In genomic region chr10:114648368-114648767, GRCh38 we compare ENCODE assay signal across 1 cellular context.
TF ChIP-seq lines count a peak whose summit lies in the region.

No MANE protein-coding gene starts in this region.

TF ChIP-seq in HEK293, 187 proteins besides CTCF, POLR2A, EP300 and RAD21 (continued from another document):
- peak; percentile 73; the same call in 1 of the 2 replicates for TF ChIP-seq ZNF639 (tag by site-specific recombination; IDR thresholded peaks at IDR 0.05)
- TF ChIP-seq IKZF3 (tag by site-specific recombination; IDR thresholded peaks at IDR 0.05): peak; percentile 45; the same call in 1 of the 2 replicates
- TF ChIP-seq, protein P1, sequence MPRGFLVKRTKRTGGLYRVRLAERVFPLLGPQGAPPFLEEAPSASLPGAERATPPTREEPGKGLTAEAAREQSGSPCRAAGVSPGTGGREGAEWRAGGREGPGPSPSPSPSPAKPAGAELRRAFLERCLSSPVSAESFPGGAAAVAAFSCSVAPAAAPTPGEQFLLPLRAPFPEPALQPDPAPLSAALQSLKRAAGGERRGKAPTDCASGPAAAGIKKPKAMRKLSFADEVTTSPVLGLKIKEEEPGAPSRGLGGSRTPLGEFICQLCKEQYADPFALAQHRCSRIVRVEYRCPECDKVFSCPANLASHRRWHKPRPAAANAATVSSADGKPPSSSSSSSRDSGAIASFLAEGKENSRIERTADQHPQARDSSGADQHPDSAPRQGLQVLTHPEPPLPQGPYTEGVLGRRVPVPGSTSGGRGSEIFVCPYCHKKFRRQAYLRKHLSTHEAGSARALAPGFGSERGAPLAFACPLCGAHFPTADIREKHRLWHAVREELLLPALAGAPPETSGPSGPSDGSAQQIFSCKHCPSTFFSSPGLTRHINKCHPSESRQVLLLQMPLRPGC (tag by site-specific recombination; IDR thresholded peaks at IDR 0.05): peak; percentile 80
- peak; percentile 68; the same call in 1 of the 2 replicates for TF ChIP-seq ZNF24 (tag by site-specific recombination; IDR thresholded peaks at IDR 0.05)
- TF ChIP-seq ZBTB8A (tag by site-specific recombination; IDR thresholded peaks at IDR 0.05): peak; percentile 66
- TF ChIP-seq HOXD13 (CRISPR knock-in tag; IDR thresholded peaks at IDR 0.05; ENCODE audit: borderline replicate concordance): peak; percentile 69
- no peak for TF ChIP-seq ELK4 (IDR thresholded peaks at IDR 0.05; ENCODE audit: borderline replicate concordance, low read depth, low read length)
- TF ChIP-seq ZNF549 (tag by site-specific recombination; IDR thresholded peaks at IDR 0.05): no peak
- peak; percentile 82 for TF ChIP-seq PRDM1 (tag by site-specific recombination; IDR thresholded peaks at IDR 0.05)
- peak; percentile 81 for TF ChIP-seq ZNF660 (tag by site-specific recombination; IDR thresholded peaks at IDR 0.05)
- peak; percentile 79 for TF ChIP-seq ZFP69B (tag by site-specific recombination; IDR thresholded peaks at IDR 0.05)
- TF ChIP-seq KLF8 (tag by site-specific recombination; IDR thresholded peaks at IDR 0.05): peak; percentile 68; the same call in 1 of the 2 replicates
- no peak for TF ChIP-seq ZNF266 (tag by site-specific recombination; IDR thresholded peaks at IDR 0.05; ENCODE audit: low read depth)
- TF ChIP-seq ZNF701 (tag by site-specific recombination; IDR thresholded peaks at IDR 0.05): no peak
- TF ChIP-seq, protein P2, sequence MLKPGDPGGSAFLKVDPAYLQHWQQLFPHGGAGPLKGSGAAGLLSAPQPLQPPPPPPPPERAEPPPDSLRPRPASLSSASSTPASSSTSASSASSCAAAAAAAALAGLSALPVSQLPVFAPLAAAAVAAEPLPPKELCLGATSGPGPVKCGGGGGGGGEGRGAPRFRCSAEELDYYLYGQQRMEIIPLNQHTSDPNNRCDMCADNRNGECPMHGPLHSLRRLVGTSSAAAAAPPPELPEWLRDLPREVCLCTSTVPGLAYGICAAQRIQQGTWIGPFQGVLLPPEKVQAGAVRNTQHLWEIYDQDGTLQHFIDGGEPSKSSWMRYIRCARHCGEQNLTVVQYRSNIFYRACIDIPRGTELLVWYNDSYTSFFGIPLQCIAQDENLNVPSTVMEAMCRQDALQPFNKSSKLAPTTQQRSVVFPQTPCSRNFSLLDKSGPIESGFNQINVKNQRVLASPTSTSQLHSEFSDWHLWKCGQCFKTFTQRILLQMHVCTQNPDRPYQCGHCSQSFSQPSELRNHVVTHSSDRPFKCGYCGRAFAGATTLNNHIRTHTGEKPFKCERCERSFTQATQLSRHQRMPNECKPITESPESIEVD (tag by site-specific recombination; IDR thresholded peaks at IDR 0.05): peak; percentile 77
- TF ChIP-seq ZBTB21 (tag by site-specific recombination; IDR thresholded peaks at IDR 0.05): peak; percentile 36; the same call in 1 of the 2 replicates
- TF ChIP-seq, protein P3, sequence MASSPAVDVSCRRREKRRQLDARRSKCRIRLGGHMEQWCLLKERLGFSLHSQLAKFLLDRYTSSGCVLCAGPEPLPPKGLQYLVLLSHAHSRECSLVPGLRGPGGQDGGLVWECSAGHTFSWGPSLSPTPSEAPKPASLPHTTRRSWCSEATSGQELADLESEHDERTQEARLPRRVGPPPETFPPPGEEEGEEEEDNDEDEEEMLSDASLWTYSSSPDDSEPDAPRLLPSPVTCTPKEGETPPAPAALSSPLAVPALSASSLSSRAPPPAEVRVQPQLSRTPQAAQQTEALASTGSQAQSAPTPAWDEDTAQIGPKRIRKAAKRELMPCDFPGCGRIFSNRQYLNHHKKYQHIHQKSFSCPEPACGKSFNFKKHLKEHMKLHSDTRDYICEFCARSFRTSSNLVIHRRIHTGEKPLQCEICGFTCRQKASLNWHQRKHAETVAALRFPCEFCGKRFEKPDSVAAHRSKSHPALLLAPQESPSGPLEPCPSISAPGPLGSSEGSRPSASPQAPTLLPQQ (tag by site-specific recombination; IDR thresholded peaks at IDR 0.05): peak; percentile 88
- TF ChIP-seq ZXDB (tag by site-specific recombination; IDR thresholded peaks at IDR 0.05): peak; percentile 88; the same call in 1 of the 2 replicates
- TF ChIP-seq PRDM10 (tag by site-specific recombination; IDR thresholded peaks at IDR 0.05): peak; percentile 60
- TF ChIP-seq ZNF830 (tag by site-specific recombination; IDR thresholded peaks at IDR 0.05; ENCODE audit: low read depth): no peak
- TF ChIP-seq KLF17 (tag by site-specific recombination; IDR thresholded peaks at IDR 0.05): 0 out of 2 replicates have a peak, but pooled peaks have one; percentile 3
- no peak for TF ChIP-seq ZNF350 (tag by site-specific recombination; IDR thresholded peaks at IDR 0.05)
TF ChIP-seq in HEK293: peak in this region for 36.
